ENCODE assay signal across 15 cellular contexts in genomic region chr3:31921833-31922232, GRCh38. TPM values are rescaled to one million over a fixed set of nuclear protein-coding genes. Genes with fewer than 3 reads are reported as not detected.
A peak's percentile ranks its signal among the peaks of the same experiment; 100 is the strongest.
DNase-seq lines count a peak whose midpoint lies in the region; ATAC-seq and TF ChIP-seq lines count a peak whose summit lies in the region.
"Had no signal": no experiment of that assay in that cellular context is flagged by ENCODE, and none has a peak within 500 bp of the region (broad histone marks: within the 10 kb centered on the region; RNA-seq: fewer than 3 reads in every experiment).

No MANE protein-coding gene starts in this region.

- TF ChIP-seq POLR2A in IMR-90 (IDR thresholded peaks at IDR 0.05; ENCODE audit: low read depth, low read length) = no peak

- H3F3A ChIP-seq in DOHH2 (ENCODE audit: control insufficient read depth, insufficient read depth) = peaks cover 36% of the 10 kb centered on the region
- peaks cover 62% of the 10 kb centered on the region for H3F3A ChIP-seq in SU-DHL-6 (ENCODE audit: insufficient read depth)
- no peaks in the 10 kb centered on the region for H3F3A ChIP-seq in PC-3 (ENCODE audit: low read length, unreplicated experiment)

- no peak overlapping the region for H3K56ac ChIP-seq in IMR-90 (ENCODE audit: extremely low read depth, insufficient read depth, low read length)

- H3K4me2 ChIP-seq in DOHH2 (ENCODE audit: low read length) (peak overlapping the region; percentile 13; the same call in 1 of the 2 replicates), IMR-90 (ENCODE audit: low read depth, low read length) (no peak overlapping the region), SU-DHL-6 (ENCODE audit: low read depth, low read length, poor library complexity, severe bottlenecking) (no peak overlapping the region), PC-3 (ENCODE audit: low read length) (no peak overlapping the region)

- no peak overlapping the region for H2AK9ac ChIP-seq in IMR-90 (replicated peaks; ENCODE audit: low read depth, low read length, poor library complexity)

- no peak for DNase-seq in IMR-90
- no peak for DNase-seq in stimulated activated CD4-positive, alpha-beta T cell treated with anti-CD3 and anti-CD28 coated beads, Interleukin-2, amount 100 ng/mL, for 48 hours
- DNase-seq in PC-3 = no peak
- DNase-seq: AML-193; CD4-positive, alpha-beta T cell; DMS153; DMS79; GF-D8; KG1 had no signal

- WGBS in IMR-90 (ENCODE audit: extremely low coverage in 2 of 2, insufficient read length in 1 of 2), 2 experiments = no CpG with 5 or more reads among the region's 4 CpGs

- no peak overlapping the region for H3K9ac ChIP-seq in IMR-90 (ENCODE audit: low read depth, low read length)
- H3K9ac ChIP-seq in SU-DHL-6 (ENCODE audit: low read length) = no peak overlapping the region
- H3K9ac ChIP-seq in PC-3 (ENCODE audit: low read length) = no peak overlapping the region

- TF ChIP-seq CTCF in DOHH2 (IDR thresholded peaks at IDR 0.05; ENCODE audit: low read depth, low read length, poor library complexity, severe bottlenecking) (no peak), IMR-90 (conservative IDR thresholded peaks at IDR 0.05; ENCODE audit: low read depth, low read length) (no peak), SU-DHL-6 (IDR thresholded peaks at IDR 0.05; ENCODE audit: insufficient read depth, low read length, poor library complexity, severe bottlenecking) (no peak), PC-3 (conservative IDR thresholded peaks at IDR 0.05; ENCODE audit: low read depth, low read length) (no peak)

- dilution Hi-C loops in IMR-90 (cut with HindIII; ENCODE audit: low sequenced_read_pairs, unreplicated experiment) = no loop called here

- H3K9me2 ChIP-seq in DOHH2 (replicated peaks; ENCODE audit: control insufficient read depth, low read length) (no peaks in the 10 kb centered on the region), SU-DHL-6 (replicated peaks; ENCODE audit: insufficient read depth, low read length) (no peaks in the 10 kb centered on the region), PC-3 (replicated peaks; ENCODE audit: low read length) (no peaks in the 10 kb centered on the region)

- H3K79me1 ChIP-seq in IMR-90 (ENCODE audit: low read depth in 1 of 2, low read length in 2 of 2) = 0 out of 4 replicates have a peak, but pooled peaks cover 0 to 6% of the 10 kb centered on the region in 2 experiments

- peaks cover 9% of the 10 kb centered on the region for H3K9me3 Mint-ChIP-seq in stimulated activated memory B cell treated with anti-CD40 and anti-IgM and Interleukin-4, amounts not matched to agents 10 μg/mL and 1 μg/mL and 100 μg/mL, for 72 hours

- H3K4me3 ChIP-seq in DOHH2 (ENCODE audit: low read length) (0 out of 2 replicates have a peak overlapping the region, but pooled peaks have one; percentile 7), IMR-90 (ENCODE audit: insufficient read depth, low read depth, low read length) (no peak overlapping the region), SU-DHL-6 (ENCODE audit: insufficient read depth, low read length, poor library complexity, severe bottlenecking) (no peak overlapping the region), PC-3 (ENCODE audit: low read length) (no peak overlapping the region)
- H3K4me3 ChIP-seq: HAP-1 had no signal

- no peaks in the 10 kb centered on the region for H3K27me3 ChIP-seq in DOHH2 (ENCODE audit: control insufficient read depth, low read length)
- no peaks in the 10 kb centered on the region for H3K27me3 ChIP-seq in IMR-90 (ENCODE audit: control insufficient read depth, insufficient read depth, low read length)
- H3K27me3 ChIP-seq in SU-DHL-6 (ENCODE audit: low read length) = no peaks in the 10 kb centered on the region
- no peaks in the 10 kb centered on the region for H3K27me3 ChIP-seq in PC-3 (ENCODE audit: low read length)

- H4K5ac ChIP-seq in IMR-90 (ENCODE audit: low read depth, low read length) = no peak overlapping the region

- BruUV-seq in IMR-90 (replicated peaks; lab: Mats Ljungman, UMichigan) (no TSS peak), PC-3 (replicated peaks; lab: Mats Ljungman, UMichigan) (no TSS peak)

- CTCF ChIA-PET in IMR-90 (lab: Yijun Ruan, JAX) (no interaction called here), PC-3 (lab: Charles Lee) (no interaction called here)

- peaks cover 35% of the 10 kb centered on the region for H3K36me3 Mint-ChIP-seq in stimulated activated memory B cell treated with anti-CD40 and anti-IgM and Interleukin-4, amounts not matched to agents 10 μg/mL and 1 μg/mL and 100 μg/mL, for 72 hours

- H3K4me1 ChIP-seq in DOHH2 (ENCODE audit: control insufficient read depth, low read length) = peaks cover 96% of the 10 kb centered on the region
- H3K4me1 ChIP-seq in IMR-90 (ENCODE audit: control insufficient read depth, insufficient read depth, low read length) = no peaks in the 10 kb centered on the region
- H3K4me1 ChIP-seq in PC-3 (ENCODE audit: insufficient read depth, low read length) = peaks cover 21% of the 10 kb centered on the region

- no peaks in the 10 kb centered on the region for H4K20me1 ChIP-seq in DOHH2 (ENCODE audit: control insufficient read depth, insufficient read depth, low read depth, low read length)
- no peaks in the 10 kb centered on the region for H4K20me1 ChIP-seq in IMR-90 (ENCODE audit: insufficient read depth, low read length)
- no peaks in the 10 kb centered on the region for H4K20me1 ChIP-seq in SU-DHL-6 (ENCODE audit: low read depth, low read length)
- peaks cover 6% of the 10 kb centered on the region; the same call in 1 of the 2 replicates for H4K20me1 ChIP-seq in PC-3 (ENCODE audit: low read length)

- in situ Hi-C loops in IMR-90 (cut with MboI; ENCODE audit: low sequenced_read_pairs) = no loop called here

- no peaks in the 10 kb centered on the region for H3K9me1 ChIP-seq in IMR-90 (ENCODE audit: insufficient read depth, low read length)

- no peak overlapping the region for H2AK5ac ChIP-seq in IMR-90 (ENCODE audit: low read depth, low read length)

- H3K18ac ChIP-seq in IMR-90 (ENCODE audit: low read depth, low read length) = no peak overlapping the region

- no peak for TF ChIP-seq RAD21 in IMR-90 (IDR thresholded peaks at IDR 0.05; ENCODE audit: low read length)

- no peak overlapping the region for H3K4ac ChIP-seq in IMR-90 (ENCODE audit: low read depth, low read length)

- H3K36me3 ChIP-seq in DOHH2 (ENCODE audit: control insufficient read depth, low read length) = peaks cover 54% of the 10 kb centered on the region
- no peaks in the 10 kb centered on the region for H3K36me3 ChIP-seq in IMR-90 (ENCODE audit: control insufficient read depth, insufficient read depth, low read length)
- H3K36me3 ChIP-seq in SU-DHL-6 (ENCODE audit: low read length) = no peaks in the 10 kb centered on the region
- peaks cover 5% of the 10 kb centered on the region; the same call in 1 of the 2 replicates for H3K36me3 ChIP-seq in PC-3 (ENCODE audit: low read depth, low read length)
- H3K36me3 ChIP-seq: HAP-1 had no signal

- no peak overlapping the region for H2BK120ac ChIP-seq in IMR-90 (ENCODE audit: low read depth, low read length)

- H3K79me2 ChIP-seq in DOHH2 (ENCODE audit: control insufficient read depth, low read length) (peaks cover 93% of the 10 kb centered on the region), SU-DHL-6 (ENCODE audit: insufficient read depth, low read length) (peaks cover 97% of the 10 kb centered on the region), PC-3 (ENCODE audit: low read length) (peaks cover 71% of the 10 kb centered on the region)

- H3K27ac ChIP-seq in DOHH2 (ENCODE audit: low read depth, low read length) (peak overlapping the region; percentile 18), IMR-90 (ENCODE audit: insufficient read depth, low read length) (no peak overlapping the region), SU-DHL-6 (ENCODE audit: low read depth, low read length) (peak overlapping the region; percentile 18; the same call in 1 of the 2 replicates), PC-3 (ENCODE audit: low read length) (no peak overlapping the region)
- H3K27ac ChIP-seq: C4-2B had no signal

- no peak overlapping the region for H3K14ac ChIP-seq in IMR-90 (replicated peaks; ENCODE audit: low read depth, low read length)

- H3K27me3 Mint-ChIP-seq in stimulated activated memory B cell treated with anti-CD40 and anti-IgM and Interleukin-4, amounts not matched to agents 10 μg/mL and 1 μg/mL and 100 μg/mL, for 72 hours = no peaks in the 10 kb centered on the region
- H3K27me3 Mint-ChIP-seq: CD4-positive, alpha-beta T cell had no signal

- H3K4me1 Mint-ChIP-seq in stimulated activated memory B cell treated with anti-CD40 and anti-IgM and Interleukin-4, amounts not matched to agents 10 μg/mL and 1 μg/mL and 100 μg/mL, for 72 hours = peaks cover 86% of the 10 kb centered on the region

- no peak overlapping the region for H2BK20ac ChIP-seq in IMR-90 (ENCODE audit: low read depth, low read length)

- no peak overlapping the region for H3K4me3 Mint-ChIP-seq in stimulated activated memory B cell treated with anti-CD40 and anti-IgM and Interleukin-4, amounts not matched to agents 10 μg/mL and 1 μg/mL and 100 μg/mL, for 72 hours
- H3K4me3 Mint-ChIP-seq: CD4-positive, alpha-beta T cell had no signal

- H3K27ac Mint-ChIP-seq in stimulated activated memory B cell treated with anti-CD40 and anti-IgM and Interleukin-4, amounts not matched to agents 10 μg/mL and 1 μg/mL and 100 μg/mL, for 72 hours = peak overlapping the region; percentile 76
- H3K27ac Mint-ChIP-seq: CD4-positive, alpha-beta T cell had no signal

- intact Hi-C loops in IMR-90 (cut with micrococcal nuclease) (no loop called here), PC-3 (cut with micrococcal nuclease) (no loop called here)

- no peak overlapping the region for H2BK15ac ChIP-seq in IMR-90 (ENCODE audit: low read depth, low read length)

- no peak overlapping the region for H4K8ac ChIP-seq in IMR-90 (ENCODE audit: low read depth in 2 of 2, low read length in 2 of 2)

- H3K9me3 ChIP-seq in DOHH2 (ENCODE audit: control insufficient read depth, insufficient read depth, low read length) = no peaks in the 10 kb centered on the region
- H3K9me3 ChIP-seq in IMR-90 (ENCODE audit: control insufficient read depth, insufficient read depth, low read length) = no peaks in the 10 kb centered on the region; the same call in 1 of the 2 replicates
- H3K9me3 ChIP-seq in SU-DHL-6 (ENCODE audit: insufficient read depth, low read length) = no peaks in the 10 kb centered on the region
- H3K9me3 ChIP-seq in PC-3 (ENCODE audit: low read length) = no peaks in the 10 kb centered on the region
- H3K9me3 ChIP-seq: HAP-1 had no signal

- POLR2A ChIA-PET in IMR-90 (lab: Charles Lee; ENCODE audit: unreplicated experiment) = no interaction called here
- POLR2A ChIA-PET in PC-3 (lab: Charles Lee; ENCODE audit: unreplicated experiment) = no interaction called here

- no peak overlapping the region for H2BK5ac ChIP-seq in IMR-90 (ENCODE audit: low read depth, low read length, poor library complexity, severe bottlenecking)

- ATAC-seq in IMR-90 (ENCODE audit: low read depth) (no peak), PC-3 (no peak), GM18517 (IDR thresholded peaks at IDR 0.05; ENCODE audit: unreplicated experiment) (no peak)
- no peak for ATAC-seq in stimulated activated memory B cell treated with anti-CD40 and anti-IgM and Interleukin-4, amounts not matched to agents 10 μg/mL and 1 μg/mL and 100 μg/mL, for 72 hours

- no peak overlapping the region for H2AFZ ChIP-seq in IMR-90 (replicated peaks; ENCODE audit: low read length, poor library complexity)
- no peak overlapping the region for H2AFZ ChIP-seq in SU-DHL-6 (ENCODE audit: low read depth, low read length, severe bottlenecking)
- no peak overlapping the region for H2AFZ ChIP-seq in PC-3 (ENCODE audit: low read length)

- H4K91ac ChIP-seq in IMR-90 (ENCODE audit: insufficient read depth, low read depth, low read length) = no peak overlapping the region

- no peak overlapping the region for H3K23ac ChIP-seq in IMR-90 (ENCODE audit: low read depth, low read length)

RNA-seq across cellular contexts. Expression of gene OSBPL10, which starts 59.2 kb away (rescaled TPM):
- total RNA-seq in IMR-90 (2012; rRNA removed) (7.2 and 9.5 TPM in 2 replicates), PC-3 (2014; rRNA removed) (34.6 and 48.0 TPM in 2 replicates)
- polyA plus RNA-seq in IMR-90 (2012; rRNA removed) = 8.0 and 10.1 TPM in 2 replicates
- 2.9 and 5.3 TPM in 2 replicates for polyA plus RNA-seq in IMR-90 (2012; cell fraction: cytosol; rRNA removed)
- 8.0 and 8.7 TPM in 2 replicates for polyA plus RNA-seq in IMR-90 (2012; cell fraction: nucleus; rRNA removed; ENCODE audit: low replicate concordance)
- total RNA-seq: CD4-positive, alpha-beta T cell had no signal

RNA-seq across cellular contexts. Expression of gene ZNF860, which starts 59.7 kb away (rescaled TPM):
- total RNA-seq in IMR-90 (2012; rRNA removed) (0.18 and 0.56 TPM in 2 replicates), PC-3 (2014; rRNA removed) (7.9 and 10.5 TPM in 2 replicates)
- polyA plus RNA-seq in IMR-90 (2012; rRNA removed) = 0.07 and 0.26 TPM in 2 replicates
- 0.03 and 0.12 TPM in 2 replicates for polyA plus RNA-seq in IMR-90 (2012; cell fraction: cytosol; rRNA removed)
- polyA plus RNA-seq in IMR-90 (2012; cell fraction: nucleus; rRNA removed; ENCODE audit: low replicate concordance) = 0.11 and 0.40 TPM in 2 replicates
- total RNA-seq: CD4-positive, alpha-beta T cell had no signal

Comparison
In these comparisons a context has a peak if more than half of its experiments do, and no peak if none do; other contexts are left out.
1. H3K27ac ChIP-seq: peak in DOHH2 (single experiment) and SU-DHL-6 (single experiment); none in IMR-90 (single experiment) and PC-3 (single experiment).